In genomic region chr14:73491977-73492552, GRCh38 we compare ENCODE assay signal across 8 cellular contexts. TPM values are rescaled to one million over a fixed set of nuclear protein-coding genes. Genes with fewer than 3 reads are reported as not detected.
DNase-seq lines count a peak whose midpoint lies in the region; ATAC-seq and TF ChIP-seq lines count a peak whose summit lies in the region.

No MANE protein-coding gene starts in this region.

- H3K4me3 ChIP-seq in GM08714 (ENCODE audit: low read length) (peak overlapping the region; percentile 82), SJSA1 (peak overlapping the region; percentile 66), fibroblast of mammary gland (ENCODE audit: control insufficient read depth, low read depth, low read length) (peak overlapping the region; percentile 62), psoas muscle (peak overlapping the region; percentile 80)

- DNase-seq in SJSA1 (ENCODE audit: low read depth in 1 of 2, low spot score in 2 of 2) (no peak), fibroblast of mammary gland (ENCODE audit: low read depth) (no peak), psoas muscle (no peak), Kasumi-1 (lab: John Stamatoyannopoulos, UW) (no peak), GM13977 (ENCODE audit: low spot score) (no peak), NCI-H2029 (lab: John Stamatoyannopoulos, UW) (no peak)

- intact Hi-C loops in psoas muscle (cut with DNase I) = loop anchor here in 1 of 2 donors (5.0 kb wide), 1 partner anchor 120 kb away; the partner anchor contains the start of gene ACOT6

- ATAC-seq in psoas muscle (no peak), HG03175 (IDR thresholded peaks at IDR 0.05; ENCODE audit: unreplicated experiment) (no peak)

- TF ChIP-seq CTCF in fibroblast of mammary gland (conservative IDR thresholded peaks at IDR 0.05; ENCODE audit: control insufficient read depth, insufficient read depth, low read depth, low read length) = no peak
- TF ChIP-seq CTCF in psoas muscle (IDR thresholded peaks at IDR 0.05) = no peak
- no peak for TF ChIP-seq CTCF in GM13977 (IDR thresholded peaks at IDR 0.05; ENCODE audit: extremely low read depth, insufficient read depth, missing control alignments)

- H3K27ac ChIP-seq in SJSA1 (no peak overlapping the region), psoas muscle (no peak overlapping the region)

- H3K27me3 ChIP-seq in SJSA1 (replicated peaks) (no peaks in the 10 kb centered on the region), psoas muscle (ENCODE audit: insufficient read depth in 3 of 3, low read length in 2 of 3) (no peaks in the 10 kb centered on the region)

- 44 to 48% (median 46%) methylated on average over 28 of the region's 28 CpGs for WGBS in psoas muscle, 3 donors

- H3K4me1 ChIP-seq in SJSA1 (replicated peaks) (peaks cover 18% of the 10 kb centered on the region), psoas muscle (peaks cover 18% of the 10 kb centered on the region)

- in situ Hi-C loops in GM13977 (cut with MboI; ENCODE audit: low pct_unique_long_range_greater_than_20kb, low sequenced_read_pairs, unreplicated experiment) = no loop called here

- H3K9me3 ChIP-seq in SJSA1 (replicated peaks) (no peaks in the 10 kb centered on the region), psoas muscle (no peaks in the 10 kb centered on the region)

- H3K36me3 ChIP-seq in SJSA1 (peaks cover 27% of the 10 kb centered on the region), psoas muscle (ENCODE audit: insufficient read depth in 1 of 2, low read depth in 1 of 2) (peaks cover 0 to 24% of the 10 kb centered on the region in 2 donors)

RNA-seq across cellular contexts. Expression of gene RIOX1, which starts 1.3 kb away (rescaled TPM):
- 15.0 and 17.2 TPM in 2 replicates for total RNA-seq in SJSA1 (2014; rRNA removed; shearing (Covaris generic))
- total RNA-seq in psoas muscle = 1 to 10 TPM; 3.9 to 5.7 (median 5.7) TPM
- polyA plus RNA-seq in psoas muscle = 1 to 10 TPM; 3.5 to 4.0 (median 3.8) TPM

RNA-seq across cellular contexts. Expression of gene NUMB, which starts 33.7 kb away (rescaled TPM):
- 11.1 and 11.4 TPM in 2 replicates for total RNA-seq in SJSA1 (2014; rRNA removed; shearing (Covaris generic))
- total RNA-seq in psoas muscle = 10 to 100 TPM; 21.8 to 26.4 (median 25.2) TPM
- polyA plus RNA-seq in psoas muscle = 10 to 100 TPM; 12.5 to 25.9 (median 17.3) TPM

RNA-seq across cellular contexts. Expression of gene ACOT1, which starts 44.9 kb away (rescaled TPM):
- 6.0 TPM in 2 replicates for total RNA-seq in SJSA1 (2014; rRNA removed; shearing (Covaris generic))
- 10 to 100 TPM in 2 of 4 donors, 1 to 10 TPM in 2; 3.1 to 19.5 (median 10.5) TPM for total RNA-seq in psoas muscle
- 10 to 100 TPM in 1 of 3 donors, 1 to 10 TPM in 2; 6.1 to 12.9 (median 7.4) TPM for polyA plus RNA-seq in psoas muscle
